Comparison of ENCODE assay signal across 8 cellular contexts in genomic region chr11:506950-507726, GRCh38. TPM values are rescaled to one million over a fixed set of nuclear protein-coding genes. Genes with fewer than 3 reads are reported as not detected.
A peak's percentile ranks its signal among the peaks of the same experiment; 100 is the strongest.
DNase-seq lines count a peak whose midpoint lies in the region; ATAC-seq and TF ChIP-seq lines count a peak whose summit lies in the region.

RNH1 (minus strand) TSS chr11:507242; CDS start chr11:502162, 5,080 bp downstream.

- DNase-seq in DND-41, result peak; percentile 97
- peak; percentile 76 for DNase-seq in GOT3 (lab: John Stamatoyannopoulos, UW)
- DNase-seq in LNCaP clone FGC (ENCODE audit: low read depth), result peak; percentile 66
- peak; percentile 91 for DNase-seq in RPMI8226
- peak; percentile 96 for DNase-seq in activated T-helper 2 cell treated with anti-CD3 and anti-CD28 coated beads, Interferon-gamma antibody, Interleukin-2, Interleukin-4, amounts not matched to agents 10 μg/mL and 5 μg/mL and 100 μg/mL, durations not matched to agents 14 hours and 24 hours and 36 hours (ENCODE audit: low spot score)
- peak; percentile 91 for DNase-seq in fibroblast of mammary gland (ENCODE audit: low read depth)
- peak; percentile 99 for DNase-seq in natural killer cell treated with Interleukin-12 subunit alpha and Interleukin-12 subunit beta and Interleukin-15 and Interleukin-18, amount 100 ng/mL, for 72 hours (ENCODE audit: low spot score)
- peak; percentile 97 for DNase-seq in stimulated activated naive CD4-positive, alpha-beta T cell treated with Interleukin-2 at 50 U/mL for 16 hours (lab: John Stamatoyannopoulos, UW)

- peak; percentile 70 for ATAC-seq in DND-41 (ENCODE audit: insufficient read depth, low read depth)
- peak; percentile 93 to 94 for ATAC-seq in natural killer cell treated with Interleukin-12 subunit alpha and Interleukin-12 subunit beta and Interleukin-15 and Interleukin-18, amount 100 ng/mL, for 72 hours

- TF ChIP-seq CTCF in DND-41 (IDR thresholded peaks at IDR 0.05; ENCODE audit: borderline replicate concordance, extremely low read depth, low read length, poor library complexity, severe bottlenecking), result no peak
- no peak for TF ChIP-seq CTCF in LNCaP clone FGC (IDR thresholded peaks at IDR 0.05; ENCODE audit: control insufficient read depth, extremely low read depth, insufficient read depth)
- TF ChIP-seq CTCF in fibroblast of mammary gland (conservative IDR thresholded peaks at IDR 0.05; ENCODE audit: control insufficient read depth, insufficient read depth, low read depth, low read length), result no peak

- peaks cover 18% of the 10 kb centered on the region for H4K20me1 ChIP-seq in DND-41 (ENCODE audit: insufficient read depth, low read length)

- peaks cover 17% of the 10 kb centered on the region for H3K4me1 Mint-ChIP-seq in activated T-helper 2 cell treated with anti-CD3 and anti-CD28 coated beads, Interferon-gamma antibody, Interleukin-2, Interleukin-4, amounts not matched to agents 10 μg/mL and 5 μg/mL and 100 μg/mL, durations not matched to agents 14 hours and 24 hours and 36 hours (ENCODE audit: low read depth)
- peaks cover 10 to 11% of the 10 kb centered on the region in 2 donors for H3K4me1 Mint-ChIP-seq in natural killer cell treated with Interleukin-12 subunit alpha and Interleukin-12 subunit beta and Interleukin-15 and Interleukin-18, amount 100 ng/mL, for 72 hours (ENCODE audit: low read depth in 2 of 2)

- peak within 1 kb of the TSS; percentile 99 for H3K27ac Mint-ChIP-seq in activated T-helper 2 cell treated with anti-CD3 and anti-CD28 coated beads, Interferon-gamma antibody, Interleukin-2, Interleukin-4, amounts not matched to agents 10 μg/mL and 5 μg/mL and 100 μg/mL, durations not matched to agents 14 hours and 24 hours and 36 hours
- H3K27ac Mint-ChIP-seq in natural killer cell treated with Interleukin-12 subunit alpha and Interleukin-12 subunit beta and Interleukin-15 and Interleukin-18, amount 100 ng/mL, for 72 hours, result peak within 1 kb of the TSS; percentile 98 to 99

- H3K27me3 ChIP-seq in DND-41 (ENCODE audit: insufficient read depth, low read length, poor library complexity), result no peaks in the 10 kb centered on the region

- peak within 1 kb of the TSS; percentile 95 for H3K4me3 Mint-ChIP-seq in activated T-helper 2 cell treated with anti-CD3 and anti-CD28 coated beads, Interferon-gamma antibody, Interleukin-2, Interleukin-4, amounts not matched to agents 10 μg/mL and 5 μg/mL and 100 μg/mL, durations not matched to agents 14 hours and 24 hours and 36 hours (ENCODE audit: low read depth)
- H3K4me3 Mint-ChIP-seq in natural killer cell treated with Interleukin-12 subunit alpha and Interleukin-12 subunit beta and Interleukin-15 and Interleukin-18, amount 100 ng/mL, for 72 hours, result peak within 1 kb of the TSS; percentile 93

- H3K79me2 ChIP-seq in DND-41 (ENCODE audit: insufficient read depth, low read length), result peaks cover 48% of the 10 kb centered on the region

- peak within 1 kb of the TSS; percentile 92 for H2AFZ ChIP-seq in DND-41 (ENCODE audit: low read depth, low read length)

- H3K36me3 ChIP-seq in DND-41 (ENCODE audit: insufficient read depth, low read length), result peaks cover 40% of the 10 kb centered on the region

- no peaks in the 10 kb centered on the region for H3K9me3 ChIP-seq in DND-41 (ENCODE audit: insufficient read depth, low read length, severe bottlenecking)

- peaks cover 27% of the 10 kb centered on the region for H3K4me1 ChIP-seq in DND-41 (ENCODE audit: insufficient read depth, low read length)

- H3K36me3 Mint-ChIP-seq in activated T-helper 2 cell treated with anti-CD3 and anti-CD28 coated beads, Interferon-gamma antibody, Interleukin-2, Interleukin-4, amounts not matched to agents 10 μg/mL and 5 μg/mL and 100 μg/mL, durations not matched to agents 14 hours and 24 hours and 36 hours (ENCODE audit: low read depth), result peaks cover 27% of the 10 kb centered on the region
- H3K36me3 Mint-ChIP-seq in natural killer cell treated with Interleukin-12 subunit alpha and Interleukin-12 subunit beta and Interleukin-15 and Interleukin-18, amount 100 ng/mL, for 72 hours, result no peaks in the 10 kb centered on the region

- intact Hi-C loops in activated T-helper 2 cell treated with anti-CD3 and anti-CD28 coated beads, Interferon-gamma antibody, Interleukin-2, Interleukin-4, amounts not matched to agents 10 μg/mL and 5 μg/mL and 100 μg/mL, durations not matched to agents 14 hours and 24 hours and 36 hours (cut with micrococcal nuclease), result loop anchor here (1.0 to 2.0 kb wide), 6 partner anchors 11 to 300 kb away; partner anchors contain the start of genes BET1L, HRAS, PHRF1 and RIC8A

- H3K9ac ChIP-seq in DND-41 (ENCODE audit: low read depth, low read length), result peak within 1 kb of the TSS; percentile 88

- no peaks in the 10 kb centered on the region for H3K27me3 Mint-ChIP-seq in activated T-helper 2 cell treated with anti-CD3 and anti-CD28 coated beads, Interferon-gamma antibody, Interleukin-2, Interleukin-4, amounts not matched to agents 10 μg/mL and 5 μg/mL and 100 μg/mL, durations not matched to agents 14 hours and 24 hours and 36 hours (ENCODE audit: low read depth)
- no peaks in the 10 kb centered on the region for H3K27me3 Mint-ChIP-seq in natural killer cell treated with Interleukin-12 subunit alpha and Interleukin-12 subunit beta and Interleukin-15 and Interleukin-18, amount 100 ng/mL, for 72 hours

- peak within 1 kb of the TSS; percentile 81 for H3K4me2 ChIP-seq in DND-41 (ENCODE audit: insufficient read depth, low read length)

- H3K4me3 ChIP-seq in DND-41 (ENCODE audit: low read depth in 1 of 2, low read length in 2 of 2) (peak within 1 kb of the TSS; percentile 81 to 85; a peak in 3 of 4 replicates), LNCaP clone FGC (ENCODE audit: low read depth, low read length) (peak within 1 kb of the TSS; percentile 82), fibroblast of mammary gland (ENCODE audit: control insufficient read depth, low read depth, low read length) (peak within 1 kb of the TSS; percentile 87)

- H3K9me3 Mint-ChIP-seq in activated T-helper 2 cell treated with anti-CD3 and anti-CD28 coated beads, Interferon-gamma antibody, Interleukin-2, Interleukin-4, amounts not matched to agents 10 μg/mL and 5 μg/mL and 100 μg/mL, durations not matched to agents 14 hours and 24 hours and 36 hours, result no peaks in the 10 kb centered on the region
- no peaks in the 10 kb centered on the region for H3K9me3 Mint-ChIP-seq in natural killer cell treated with Interleukin-12 subunit alpha and Interleukin-12 subunit beta and Interleukin-15 and Interleukin-18, amount 100 ng/mL, for 72 hours

- H3K27ac ChIP-seq in DND-41 (ENCODE audit: low read length), result peak within 1 kb of the TSS; percentile 94

RNA-seq across cellular contexts. Expression of gene RNH1, which starts in this region (rescaled TPM):
- 126 and 127 TPM in 2 replicates for total RNA-seq in activated T-helper 2 cell treated with anti-CD3 and anti-CD28 coated beads, Interferon-gamma antibody, Interleukin-2, Interleukin-4, amounts not matched to agents 10 μg/mL and 5 μg/mL and 100 μg/mL, durations not matched to agents 14 hours and 24 hours and 36 hours
- total RNA-seq in natural killer cell treated with Interleukin-12 subunit alpha and Interleukin-12 subunit beta and Interleukin-15 and Interleukin-18, amount 100 ng/mL, for 72 hours, result 100 to 1,000 TPM in 1 of 2 donors, 10 to 100 TPM in 1; 89.2 to 113 TPM

Comparison
In these comparisons a context has a peak if more than half of its experiments do, and no peak if none do; other contexts are left out.
1. Peak in every context shown above with its lines: DNase-seq, ATAC-seq, H3K4me3 ChIP-seq and H3K27ac ChIP-seq.